Comparison of ENCODE assay signal across 1 cellular context in genomic region chr1:10664251-10664650, GRCh38.
TF ChIP-seq lines count a peak whose summit lies in the region.

No MANE protein-coding gene starts in this region.

TF ChIP-seq in GM23338, 12 proteins besides CTCF, POLR2A, EP300 and RAD21 (continued from another document):
- TF ChIP-seq ZNF462 (CRISPR knock-in tag; IDR thresholded peaks at IDR 0.05) (no peak), STAT1 (IDR thresholded peaks at IDR 0.05; ENCODE audit: unreplicated experiment) (no peak), CREB1 (CRISPR knock-in tag; IDR thresholded peaks at IDR 0.05; ENCODE audit: low read depth) (no peak), REST (IDR thresholded peaks at IDR 0.05; ENCODE audit: unreplicated experiment) (no peak), POLR2AphosphoS5 (IDR thresholded peaks at IDR 0.05; ENCODE audit: low read depth) (no peak), ZNF114 (CRISPR knock-in tag; IDR thresholded peaks at IDR 0.05) (no peak), ZNF331 (CRISPR knock-in tag; IDR thresholded peaks at IDR 0.05; ENCODE audit: low read depth) (no peak), EZH2 (IDR thresholded peaks at IDR 0.05; ENCODE audit: low read depth, unreplicated experiment) (no peak)
